In genomic region chr19:49085868-49086232, GRCh38 we compare ENCODE assay signal across 9 cellular contexts. TPM values are rescaled to one million over a fixed set of nuclear protein-coding genes. Genes with fewer than 3 reads are reported as not detected.
DNase-seq lines count a peak whose midpoint lies in the region; ATAC-seq, FAIRE-seq and TF ChIP-seq lines count a peak whose summit lies in the region.
"Had no signal": no experiment of that assay in that cellular context is flagged by ENCODE, and none has a peak within 500 bp of the region (broad histone marks: within the 10 kb centered on the region; RNA-seq: fewer than 3 reads in every experiment).

No MANE protein-coding gene starts in this region.

- H3K4me3 ChIP-seq in PC-9 (peak overlapping the region; percentile 77), esophagus (ENCODE audit: low read depth in 1 of 2, low read length in 2 of 2) (peak overlapping the region; percentile 88 to 94), pancreas (peak overlapping the region; percentile 78 to 87 (median 82))

- peaks cover 20% of the 10 kb centered on the region; the same call in 1 of the 2 replicates for H3F3A ChIP-seq in PC-9 (ENCODE audit: insufficient read depth, low read depth)

- H3K4me1 ChIP-seq in PC-9 (replicated peaks; ENCODE audit: insufficient read depth), result peaks cover 15% of the 10 kb centered on the region
- peaks cover 3 to 4% of the 10 kb centered on the region in 2 donors for H3K4me1 ChIP-seq in esophagus (ENCODE audit: control insufficient read depth in 2 of 2, insufficient read depth in 2 of 2, low read length in 1 of 2)
- H3K4me1 ChIP-seq in pancreas, result peaks cover 0 to 26% (median 7%) of the 10 kb centered on the region in 3 donors

- ATAC-seq in pancreas (no peak), GM21390 (IDR thresholded peaks at IDR 0.05; ENCODE audit: unreplicated experiment) (no peak), GM18868 (IDR thresholded peaks at IDR 0.05; ENCODE audit: unreplicated experiment) (no peak), GM19455 (IDR thresholded peaks at IDR 0.05; ENCODE audit: unreplicated experiment) (no peak)

- H4K20me1 ChIP-seq in PC-9 (ENCODE audit: insufficient read depth), result peaks cover 53% of the 10 kb centered on the region

- BruUV-seq in Calu3 (replicated peaks; lab: Mats Ljungman, UMichigan), result no TSS peak
- no TSS peak for BruUV-seq in PC-9 (replicated peaks; lab: Mats Ljungman, UMichigan)

- no peak for DNase-seq in Calu3
- no peak for DNase-seq in PC-9
- DNase-seq in pancreas, result no peak
- DNase-seq in NCI-H2081 treated with DMSO at 0.1 percent for 48 hours (lab: John Stamatoyannopoulos, UW), result no peak
- DNase-seq: activated CD4-positive, alpha-beta T cell treated with anti-CD3 and anti-CD28 coated beads for 48 hours had no signal

- no peaks in the 10 kb centered on the region for H3K9me2 ChIP-seq in PC-9 (ENCODE audit: insufficient read depth)

- H3K27ac ChIP-seq in PC-9, result peak overlapping the region; percentile 41; the same call in 1 of the 2 replicates
- peak overlapping the region; percentile 77 to 92 for H3K27ac ChIP-seq in esophagus (ENCODE audit: low read depth in 2 of 2, low read length in 1 of 2)
- H3K27ac ChIP-seq in pancreas, result peak overlapping the region; percentile 42 to 86 (median 74)

- H3K4me1 Mint-ChIP-seq in Calu3 (ENCODE audit: low read depth, unreplicated experiment), result peaks cover 30% of the 10 kb centered on the region

- no peak for TF ChIP-seq CTCF in Calu3 (IDR thresholded peaks at IDR 0.05; ENCODE audit: unreplicated experiment)
- TF ChIP-seq CTCF in PC-9 (conservative IDR thresholded peaks at IDR 0.05), result 0 out of 2 replicates have a peak, but pooled peaks have one; percentile 15
- no peak for TF ChIP-seq CTCF in pancreas (IDR thresholded peaks at IDR 0.05)

- H3K9me3 ChIP-seq in PC-9 (ENCODE audit: insufficient read depth, low read depth) (no peaks in the 10 kb centered on the region), esophagus (ENCODE audit: control insufficient read depth in 2 of 2, insufficient read depth in 1 of 2, low read depth in 1 of 2, low read length in 1 of 2) (no peaks in the 10 kb centered on the region), pancreas (no peaks in the 10 kb centered on the region)

- H2AFZ ChIP-seq in PC-9, result peak overlapping the region; percentile 79

- peak overlapping the region; percentile 100 for H3K4me2 ChIP-seq in PC-9

- intact Hi-C loops in Calu3 (cut with micrococcal nuclease; ENCODE audit: unreplicated experiment), result no loop called here
- intact Hi-C loops in PC-9 (cut with micrococcal nuclease; ENCODE audit: unreplicated experiment), result no loop called here
- intact Hi-C loops in pancreas (cut with DNase I), result no loop called here

- no peaks in the 10 kb centered on the region for H3K9me3 Mint-ChIP-seq in Calu3 (ENCODE audit: low read depth, unreplicated experiment)

- peak overlapping the region; percentile 93 for H3K27ac Mint-ChIP-seq in Calu3 (ENCODE audit: unreplicated experiment)

- H3K27me3 ChIP-seq in PC-9 (ENCODE audit: insufficient read depth, low read depth) (no peaks in the 10 kb centered on the region), esophagus (ENCODE audit: control insufficient read depth in 1 of 2, insufficient read depth in 2 of 2, low read length in 2 of 2) (no peaks in the 10 kb centered on the region), pancreas (no peaks in the 10 kb centered on the region)

- H3K4me3 Mint-ChIP-seq in Calu3 (ENCODE audit: low read depth, unreplicated experiment), result peak overlapping the region; percentile 92

- H3K36me3 ChIP-seq in PC-9 (ENCODE audit: low read depth) (peaks cover 31% of the 10 kb centered on the region), esophagus (ENCODE audit: control insufficient read depth in 2 of 2, insufficient read depth in 2 of 2, low read length in 1 of 2) (peaks cover 8 to 16% of the 10 kb centered on the region in 2 donors), pancreas (peaks cover 3 to 15% (median 8%) of the 10 kb centered on the region in 3 donors)

- no peaks in the 10 kb centered on the region for H3K27me3 Mint-ChIP-seq in Calu3 (ENCODE audit: unreplicated experiment)

- POLR2A ChIA-PET in PC-9 (lab: Charles Lee; ENCODE audit: unreplicated experiment), result interaction anchor here (0.6 kb wide), 1 partner anchor 86 kb away, joined by 7 read pairs; no protein-coding TSS in a partner anchor

- CTCF ChIA-PET in Calu3 (lab: Charles Lee) (interaction anchor here (0.5 kb wide), 1 partner anchor 107 kb away, joined by 6 read pairs; no protein-coding TSS in a partner anchor), PC-9 (lab: Charles Lee) (no interaction called here)

- H3K36me3 Mint-ChIP-seq in Calu3 (ENCODE audit: insufficient read depth, unreplicated experiment), result peaks cover 63% of the 10 kb centered on the region

- FAIRE-seq in pancreas (lab: Jason Lieb, UNC), result no peak

- H3K79me2 ChIP-seq in PC-9 (ENCODE audit: low read depth), result peaks cover 56% of the 10 kb centered on the region

- WGBS in esophagus, 2 donors, result 0 to 1% methylated on average over 14 of the region's 14 CpGs
- WGBS in pancreas, 2 donors, result 1 to 2% methylated on average over 14 of the region's 14 CpGs

RNA-seq across cellular contexts. Expression of gene SNRNP70, which starts 0.6 kb away (rescaled TPM):
- total RNA-seq in Calu3 (2022) (310 and 325 TPM in 2 replicates), PC-9 (2021) (151 and 199 TPM in 2 replicates), pancreas (100 to 1,000 TPM in 5 of 6 donors, 10 to 100 TPM in 1; 87.9 to 205 (median 136) TPM)
- polyA plus RNA-seq in esophagus (100 to 1,000 TPM; 160 to 252 TPM), pancreas (100 to 1,000 TPM; 799 to 883 TPM)

RNA-seq across cellular contexts. Expression of gene KCNA7, which starts 13.4 kb away (rescaled TPM):
- total RNA-seq in Calu3 (2022) (not detected in 2 replicates), PC-9 (2021) (not detected in 2 replicates), pancreas (not detected)
- polyA plus RNA-seq in esophagus (under 1 TPM; 0.01 to 0.02 TPM), pancreas (not detected)

RNA-seq across cellular contexts. Expression of gene NTF4, which starts 21.2 kb away (rescaled TPM):
- 0.69 and 0.83 TPM in 2 replicates for total RNA-seq in Calu3 (2022)
- total RNA-seq in PC-9 (2021), result 14.0 and 18.6 TPM in 2 replicates
- polyA plus RNA-seq in esophagus, result 10 to 100 TPM in 1 of 2 donors, 1 to 10 TPM in 1; 7.7 to 20.0 TPM
- total RNA-seq in pancreas, result not detected
- polyA plus RNA-seq in pancreas, result under 1 TPM in 1 of 2 donors, not detected in 1; 0.09 TPM

RNA-seq across cellular contexts. Expression of gene CGB7, which starts 28.3 kb away (rescaled TPM):
- total RNA-seq in Calu3 (2022) (0.66 and 1.0 TPM in 2 replicates), PC-9 (2021) (4.8 and 6.8 TPM in 2 replicates), pancreas (not detected)
- polyA plus RNA-seq in esophagus (1 to 10 TPM; 1.4 to 3.5 TPM), pancreas (under 1 TPM in 1 of 2 donors, not detected in 1; 0.38 TPM)

RNA-seq across cellular contexts. Expression of gene LIN7B, which starts 28.3 kb away (rescaled TPM):
- total RNA-seq in Calu3 (2022) (7.0 and 7.5 TPM in 2 replicates), PC-9 (2021) (6.5 and 7.0 TPM in 2 replicates), pancreas (1 to 10 TPM; 4.7 to 6.5 (median 4.9) TPM)
- polyA plus RNA-seq in esophagus (10 to 100 TPM; 13.7 to 18.5 TPM), pancreas (10 to 100 TPM; 19.1 to 20.7 TPM)
